In genomic region chr12:6938353-6939186, GRCh38 we compare ENCODE assay signal across 6 cellular contexts. TPM values are rescaled to one million over a fixed set of nuclear protein-coding genes. Genes with fewer than 3 reads are reported as not detected.
DNase-seq lines count a peak whose midpoint lies in the region; ATAC-seq lines count a peak whose summit lies in the region.

No MANE protein-coding gene starts in this region.

- no peak for DNase-seq in activated naive CD4-positive, alpha-beta T cell treated with anti-CD3 and anti-CD28 coated beads, Interleukin-2, amount 50 U/mL, for 16 hours
- DNase-seq in ureter (ENCODE audit: low spot score) (peak; percentile 61), GDM1 (lab: John Stamatoyannopoulos, UW) (no peak)

- H3K9me3 Mint-ChIP-seq in activated naive CD4-positive, alpha-beta T cell treated with anti-CD3 and anti-CD28 coated beads, Interleukin-2, amount 50 U/mL, for 24 hours, result no peaks in the 10 kb centered on the region

- no peaks in the 10 kb centered on the region for H3K27me3 Mint-ChIP-seq in activated naive CD4-positive, alpha-beta T cell treated with anti-CD3 and anti-CD28 coated beads, Interleukin-2, amount 50 U/mL, for 24 hours

- peak overlapping the region; percentile 98 for H3K27ac Mint-ChIP-seq in activated naive CD4-positive, alpha-beta T cell treated with anti-CD3 and anti-CD28 coated beads, Interleukin-2, amount 50 U/mL, for 24 hours

- peak overlapping the region; percentile 92 for H3K4me3 Mint-ChIP-seq in activated naive CD4-positive, alpha-beta T cell treated with anti-CD3 and anti-CD28 coated beads, Interleukin-2, amount 50 U/mL, for 24 hours

- peaks cover 12% of the 10 kb centered on the region for H3K36me3 Mint-ChIP-seq in activated naive CD4-positive, alpha-beta T cell treated with anti-CD3 and anti-CD28 coated beads, Interleukin-2, amount 50 U/mL, for 24 hours

- H3K4me1 Mint-ChIP-seq in activated naive CD4-positive, alpha-beta T cell treated with anti-CD3 and anti-CD28 coated beads, Interleukin-2, amount 50 U/mL, for 24 hours, result peaks cover 61% of the 10 kb centered on the region

- H3K4me3 ChIP-seq in iPS-11a (ENCODE audit: low read depth, low read length), result peak overlapping the region; percentile 25

- ATAC-seq in HG02970 (IDR thresholded peaks at IDR 0.05; ENCODE audit: low FRiP score, unreplicated experiment), result no peak

RNA-seq across cellular contexts. Expression of gene RNU7-1, which starts 5.0 kb away (rescaled TPM):
- total RNA-seq in ureter, result not detected

RNA-seq across cellular contexts. Expression of gene C12orf57, which starts 5.3 kb away (rescaled TPM):
- total RNA-seq in ureter, result 172 TPM

RNA-seq across cellular contexts. Expression of gene ATN1, which starts 10.8 kb away (rescaled TPM):
- 112 TPM for total RNA-seq in ureter

RNA-seq across cellular contexts. Expression of gene PTPN6, which starts 12.6 kb away (rescaled TPM):
- total RNA-seq in ureter, result 40.4 TPM

RNA-seq across cellular contexts. Expression of gene ENO2, which starts 24.2 kb away (rescaled TPM):
- total RNA-seq in ureter, result 29.6 TPM
